Comparison of ENCODE assay signal across 9 cellular contexts in genomic region chr12:66189476-66189823, GRCh38. TPM values are rescaled to one million over a fixed set of nuclear protein-coding genes. Genes with fewer than 3 reads are reported as not detected.
DNase-seq lines count a peak whose midpoint lies in the region; ATAC-seq and TF ChIP-seq lines count a peak whose summit lies in the region.
"Had no signal": no experiment of that assay in that cellular context is flagged by ENCODE, and none has a peak within 500 bp of the region (broad histone marks: within the 10 kb centered on the region; RNA-seq: fewer than 3 reads in every experiment).

No MANE protein-coding gene starts in this region.

- peaks cover 40% of the 10 kb centered on the region for H3K27me3 Mint-ChIP-seq in activated CD4-positive, alpha-beta T cell treated with anti-CD3 and anti-CD28 coated beads for 36 hours
- peaks cover 56 to 60% of the 10 kb centered on the region in 2 donors for H3K27me3 Mint-ChIP-seq in T-cell

- intact Hi-C loops in activated CD4-positive, alpha-beta T cell treated with anti-CD3 and anti-CD28 coated beads for 36 hours (cut with DNase I, micrococcal nuclease) = no loop called here

- POLR2A ChIA-PET in activated CD4-positive, alpha-beta T cell treated with anti-CD3 and anti-CD28 coated beads for 36 hours (lab: Charles Lee) = no interaction called here
- POLR2A ChIA-PET in T-cell (lab: Charles Lee) = interaction anchor here in 1 of 2 donors (0.5 kb wide), 1 partner anchor 586 kb away, joined by 10 read pairs; no protein-coding TSS in a partner anchor

- H3K27me3 ChIP-seq in iPS DF 6.9 (ENCODE audit: control insufficient read depth, insufficient read depth, low read length) (peaks cover 14% of the 10 kb centered on the region), stomach smooth muscle (ENCODE audit: control insufficient read depth in 1 of 2, insufficient read depth in 2 of 2, low read length in 2 of 2) (peaks cover 10 to 12% of the 10 kb centered on the region in 2 donors)

- CTCF ChIA-PET in activated CD4-positive, alpha-beta T cell treated with anti-CD3 and anti-CD28 coated beads for 36 hours (lab: Charles Lee) = interaction anchor here (1.1 to 1.5 kb wide), 2 partner anchors 8 to 11 kb away, joined by 4 to 6 read pairs; no protein-coding TSS in a partner anchor
- CTCF ChIA-PET in T-cell (lab: Charles Lee) = no interaction called here

- no peak overlapping the region for H3K27ac Mint-ChIP-seq in activated CD4-positive, alpha-beta T cell treated with anti-CD3 and anti-CD28 coated beads for 36 hours
- no peak overlapping the region for H3K27ac Mint-ChIP-seq in T-cell

- peaks cover 7% of the 10 kb centered on the region for H3K4me1 Mint-ChIP-seq in activated CD4-positive, alpha-beta T cell treated with anti-CD3 and anti-CD28 coated beads for 36 hours
- H3K4me1 Mint-ChIP-seq in T-cell = peaks cover 7 to 13% (median 11%) of the 10 kb centered on the region in 3 donors

- H3K4me1 ChIP-seq in iPS DF 6.9 (ENCODE audit: control insufficient read depth, insufficient read depth, low read length) (peaks cover 2% of the 10 kb centered on the region; the same call in 1 of the 2 replicates), stomach smooth muscle (ENCODE audit: control insufficient read depth, insufficient read depth, low read length) (peaks cover 6% of the 10 kb centered on the region)

- no CpG with 5 or more reads among the region's 21 CpGs for WGBS in iPS DF 6.9 (ENCODE audit: insufficient coverage, insufficient read length)

- H3K36me3 ChIP-seq in iPS DF 6.9 (ENCODE audit: control insufficient read depth, insufficient read depth, low read length) (no peaks in the 10 kb centered on the region), stomach smooth muscle (ENCODE audit: control insufficient read depth in 2 of 2, insufficient read depth in 2 of 2, low read length in 2 of 2) (no peaks in the 10 kb centered on the region)

- H3K4me3 ChIP-seq in iPS DF 6.9 (ENCODE audit: low read length) (peak overlapping the region; percentile 73), stomach smooth muscle (ENCODE audit: low read length in 2 of 2) (peak overlapping the region; percentile 3 to 69)

- peak overlapping the region; percentile 43 for H3K4me3 Mint-ChIP-seq in activated CD4-positive, alpha-beta T cell treated with anti-CD3 and anti-CD28 coated beads for 36 hours
- peak overlapping the region; percentile 60 to 84 (median 60) for H3K4me3 Mint-ChIP-seq in T-cell

- H3K36me3 Mint-ChIP-seq in activated CD4-positive, alpha-beta T cell treated with anti-CD3 and anti-CD28 coated beads for 36 hours (ENCODE audit: low read depth) = peaks cover 5% of the 10 kb centered on the region
- peaks cover 4% of the 10 kb centered on the region for H3K36me3 Mint-ChIP-seq in T-cell

- no peak for DNase-seq in activated CD4-positive, alpha-beta T cell treated with anti-CD3 and anti-CD28 coated beads for 36 hours
- DNase-seq in activated CD4-positive, alpha-beta T cell treated with anti-CD3 and anti-CD28 coated beads for 48 hours = no peak
- DNase-seq in T-cell (no peak), iPS DF 6.9 (ENCODE audit: low read depth, low spot score) (no peak), hepatic stellate cell (ENCODE audit: low spot score) (no peak)

- no peaks in the 10 kb centered on the region for H3K9me3 ChIP-seq in iPS DF 6.9 (ENCODE audit: control insufficient read depth, insufficient read depth, low read length)
- H3K9me3 ChIP-seq in stomach smooth muscle (ENCODE audit: control insufficient read depth in 2 of 2, low read length in 2 of 2) = no peaks in the 10 kb centered on the region

- H3K27ac ChIP-seq in iPS DF 6.9 (ENCODE audit: low read length) = no peak overlapping the region
- H3K27ac ChIP-seq in stomach smooth muscle (ENCODE audit: low read length) = no peak overlapping the region
- H3K27ac ChIP-seq: KMS-11 had no signal

- peak overlapping the region in 1 of 2 donors; percentile 21 for H3K9ac ChIP-seq in stomach smooth muscle (ENCODE audit: low read length in 2 of 2)
- H3K9ac ChIP-seq: KMS-11 had no signal

- no peak for ATAC-seq in activated CD4-positive, alpha-beta T cell treated with anti-CD3 and anti-CD28 coated beads for 36 hours
- no peak for ATAC-seq in T-cell (replicated peaks in 1 of 4)
- ATAC-seq in HG02763 (IDR thresholded peaks at IDR 0.05; ENCODE audit: unreplicated experiment) = no peak
- no peak for ATAC-seq in SK-N-SH treated with all-trans-retinoic acid at 6 μM for 48 hours

- H3K9me3 Mint-ChIP-seq in activated CD4-positive, alpha-beta T cell treated with anti-CD3 and anti-CD28 coated beads for 36 hours (ENCODE audit: low read depth) = peaks cover 2% of the 10 kb centered on the region
- peaks cover 0 to 4% (median 4%) of the 10 kb centered on the region in 3 donors for H3K9me3 Mint-ChIP-seq in T-cell

TF ChIP-seq in SK-N-SH treated with all-trans-retinoic acid at 6 μM for 48 hours, 23 proteins besides CTCF, POLR2A, EP300 and RAD21:
- TF ChIP-seq GLIS3 (CRISPR knock-in tag; IDR thresholded peaks at IDR 0.05) = no peak
- TF ChIP-seq, protein P1, sequence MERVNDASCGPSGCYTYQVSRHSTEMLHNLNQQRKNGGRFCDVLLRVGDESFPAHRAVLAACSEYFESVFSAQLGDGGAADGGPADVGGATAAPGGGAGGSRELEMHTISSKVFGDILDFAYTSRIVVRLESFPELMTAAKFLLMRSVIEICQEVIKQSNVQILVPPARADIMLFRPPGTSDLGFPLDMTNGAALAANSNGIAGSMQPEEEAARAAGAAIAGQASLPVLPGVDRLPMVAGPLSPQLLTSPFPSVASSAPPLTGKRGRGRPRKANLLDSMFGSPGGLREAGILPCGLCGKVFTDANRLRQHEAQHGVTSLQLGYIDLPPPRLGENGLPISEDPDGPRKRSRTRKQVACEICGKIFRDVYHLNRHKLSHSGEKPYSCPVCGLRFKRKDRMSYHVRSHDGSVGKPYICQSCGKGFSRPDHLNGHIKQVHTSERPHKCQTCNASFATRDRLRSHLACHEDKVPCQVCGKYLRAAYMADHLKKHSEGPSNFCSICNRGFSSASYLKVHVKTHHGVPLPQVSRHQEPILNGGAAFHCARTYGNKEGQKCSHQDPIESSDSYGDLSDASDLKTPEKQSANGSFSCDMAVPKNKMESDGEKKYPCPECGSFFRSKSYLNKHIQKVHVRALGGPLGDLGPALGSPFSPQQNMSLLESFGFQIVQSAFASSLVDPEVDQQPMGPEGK (CRISPR knock-in tag; IDR thresholded peaks at IDR 0.05; ENCODE audit: borderline replicate concordance) = no peak
TF ChIP-seq in SK-N-SH treated with all-trans-retinoic acid at 6 μM for 48 hours: peak in this region for 0.

RNA-seq across cellular contexts. Expression of gene IRAK3, which starts 0.4 kb away (rescaled TPM):
- total RNA-seq in activated CD4-positive, alpha-beta T cell treated with anti-CD3 and anti-CD28 coated beads for 36 hours = 1 to 10 TPM in 1 of 2 experiments, under 1 TPM in 1; 0.82 to 1.1 TPM
- 1 to 10 TPM in 1 of 5 donors, under 1 TPM in 4; 0.16 to 1.0 (median 0.39) TPM for total RNA-seq in T-cell

RNA-seq across cellular contexts. Expression of gene TMBIM4, which starts 19.7 kb away (rescaled TPM):
- 10 to 100 TPM; 41.4 to 44.6 TPM for total RNA-seq in activated CD4-positive, alpha-beta T cell treated with anti-CD3 and anti-CD28 coated beads for 36 hours
- 10 to 100 TPM; 44.7 to 90.0 (median 76.7) TPM for total RNA-seq in T-cell

RNA-seq across cellular contexts. Expression of gene LLPH, which starts 58.9 kb away (rescaled TPM):
- 10 to 100 TPM; 33.1 to 36.5 TPM for total RNA-seq in activated CD4-positive, alpha-beta T cell treated with anti-CD3 and anti-CD28 coated beads for 36 hours
- total RNA-seq in T-cell = 10 to 100 TPM; 16.6 to 24.3 (median 22.3) TPM
